Comparison of ENCODE assay signal across 28 cellular contexts in genomic region chr7:114813597-114813996, GRCh38.
"Had no signal": no experiment of that assay in that cellular context is flagged by ENCODE, and none has a peak within 500 bp of the region (broad histone marks: within the 10 kb centered on the region; RNA-seq: fewer than 3 reads in every experiment).

No MANE protein-coding gene starts in this region.

- H3K4me3 Mint-ChIP-seq: activated CD4-positive, alpha-beta memory T cell treated with anti-CD3 and anti-CD28 coated beads, Interleukin-2, amount 10 ng/mL, durations not matched to agents 7 days and 5 days; activated CD4-positive, alpha-beta T cell treated with anti-CD3 and anti-CD28 coated beads, Interleukin-2, amount 10 ng/mL, durations not matched to agents 7 days and 5 days; activated naive CD4-positive, alpha-beta T cell treated with anti-CD3 and anti-CD28 coated beads, Interleukin-2, amount 10 ng/mL, durations not matched to agents 7 days and 5 days; T-helper 1 cell treated with Interleukin-12 subunit alpha and Interleukin-12 subunit beta and Interleukin-4 antibody, amounts not matched to agents 30 μg/mL and 1 μg/mL, for 36 hours had no signal

- H3K4me1 ChIP-seq: body of pancreas, Peyer's patch had no signal

- H3K36me3 Mint-ChIP-seq: activated naive CD4-positive, alpha-beta T cell treated with anti-CD3 and anti-CD28 coated beads, Interleukin-2, amount 10 ng/mL, durations not matched to agents 7 days and 5 days; activated naive CD8-positive, alpha-beta T cell treated with anti-CD3 and anti-CD28 coated beads, Interleukin-2, amount 10 ng/mL, durations not matched to agents 7 days and 5 days had no signal

- H3K9me3 Mint-ChIP-seq: activated naive CD4-positive, alpha-beta T cell treated with anti-CD3 and anti-CD28 coated beads, Interleukin-2, amount 10 ng/mL, durations not matched to agents 7 days and 5 days had no signal

- H3K27me3 Mint-ChIP-seq: activated CD4-positive, alpha-beta memory T cell treated with anti-CD3 and anti-CD28 coated beads, Interleukin-2, amount 10 ng/mL, durations not matched to agents 7 days and 5 days; activated CD4-positive, alpha-beta T cell treated with anti-CD3 and anti-CD28 coated beads, Interleukin-2, amount 10 ng/mL, durations not matched to agents 7 days and 5 days; activated naive CD4-positive, alpha-beta T cell treated with anti-CD3 and anti-CD28 coated beads, Interleukin-2, amount 10 ng/mL, durations not matched to agents 7 days and 5 days had no signal

- H3K27ac Mint-ChIP-seq: activated CD4-positive, alpha-beta memory T cell treated with anti-CD3 and anti-CD28 coated beads, Interleukin-2, amount 10 ng/mL, durations not matched to agents 7 days and 5 days; activated CD4-positive, alpha-beta T cell treated with anti-CD3 and anti-CD28 coated beads, Interleukin-2, amount 10 ng/mL, durations not matched to agents 7 days and 5 days; activated naive CD4-positive, alpha-beta T cell treated with anti-CD3 and anti-CD28 coated beads, Interleukin-2, amount 10 ng/mL, durations not matched to agents 7 days and 5 days; activated naive CD8-positive, alpha-beta T cell treated with anti-CD3 and anti-CD28 coated beads, Interleukin-2, amount 10 ng/mL, durations not matched to agents 7 days and 5 days; T-helper 1 cell treated with Interleukin-12 subunit alpha and Interleukin-12 subunit beta and Interleukin-4 antibody, amounts not matched to agents 30 μg/mL and 1 μg/mL, for 36 hours had no signal

- DNase-seq: activated CD4-positive, alpha-beta memory T cell treated with anti-CD3 and anti-CD28 coated beads, Interleukin-2, amount 10 ng/mL, durations not matched to agents 7 days and 5 days; activated CD4-positive, alpha-beta T cell treated with anti-CD3 and anti-CD28 coated beads, Interleukin-2, amount 10 ng/mL, durations not matched to agents 7 days and 5 days; activated CD4-positive, CD25-positive, alpha-beta regulatory T cell; activated gamma-delta T cell treated with Interleukin-2 at 50 U/mL for 16 hours; activated naive CD4-positive, alpha-beta T cell treated with anti-CD3 and anti-CD28 coated beads, Interleukin-2, amount 10 ng/mL, durations not matched to agents 7 days and 5 days; activated naive CD8-positive, alpha-beta T cell treated with anti-CD3 and anti-CD28 coated beads, Interleukin-2, amount 10 ng/mL, durations not matched to agents 7 days and 5 days; aorta; body of pancreas; central memory CD4-positive, alpha-beta T cell; MG63; MV-4-11; NCI-H1092 treated with DMSO at 0.1 percent for 48 hours; NCI-H1417 treated with DMSO at 0.1 percent for 48 hours; NCI-H1694 treated with DMSO at 0.1 percent for 48 hours; NCI-H2029 treated with DMSO at 0.1 percent for 48 hours; NCI-H510A treated with DMSO at 0.1 percent for 48 hours; NCI-H69; NK-92 treated with Interleukin-12 subunit alpha and Interleukin-12 subunit beta, amount 100 ng/mL, for 24 hours; Peyer's patch; Right ventricle myocardium superior; SJCRH30; SK-N-SH; SW 1271 had no signal

- H3K27me3 ChIP-seq: body of pancreas, MG63, Peyer's patch, SJCRH30 had no signal

- H3K27ac ChIP-seq: body of pancreas, coronary artery, Peyer's patch, RWPE1, SJCRH30, VCaP had no signal

- ATAC-seq: body of pancreas, HepG2 had no signal
